Comparison of ENCODE assay signal across 2 cellular contexts in the genomic region with DNA sequence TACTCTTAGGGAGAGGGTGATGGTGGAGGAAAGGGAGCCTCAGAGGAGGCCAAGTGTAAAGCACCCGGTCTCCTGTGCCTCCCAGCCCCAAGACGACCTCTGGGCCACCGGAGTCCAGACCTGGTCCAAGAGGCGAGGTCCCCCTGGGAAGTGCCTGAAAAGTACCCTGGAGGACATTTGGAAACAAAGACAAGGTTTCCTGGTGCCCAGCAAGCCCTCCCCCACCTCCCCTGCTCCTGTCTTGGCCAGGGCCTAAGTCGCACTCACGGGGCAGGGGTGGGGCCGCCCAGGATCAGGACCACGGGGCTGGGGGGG.
TF ChIP-seq lines count a peak whose summit lies in the region.

No MANE protein-coding gene starts in this region.

TF ChIP-seq in SK-N-SH, 30 proteins besides CTCF, POLR2A, EP300 and RAD21 (continued from another document):
- TF ChIP-seq, protein P1, sequence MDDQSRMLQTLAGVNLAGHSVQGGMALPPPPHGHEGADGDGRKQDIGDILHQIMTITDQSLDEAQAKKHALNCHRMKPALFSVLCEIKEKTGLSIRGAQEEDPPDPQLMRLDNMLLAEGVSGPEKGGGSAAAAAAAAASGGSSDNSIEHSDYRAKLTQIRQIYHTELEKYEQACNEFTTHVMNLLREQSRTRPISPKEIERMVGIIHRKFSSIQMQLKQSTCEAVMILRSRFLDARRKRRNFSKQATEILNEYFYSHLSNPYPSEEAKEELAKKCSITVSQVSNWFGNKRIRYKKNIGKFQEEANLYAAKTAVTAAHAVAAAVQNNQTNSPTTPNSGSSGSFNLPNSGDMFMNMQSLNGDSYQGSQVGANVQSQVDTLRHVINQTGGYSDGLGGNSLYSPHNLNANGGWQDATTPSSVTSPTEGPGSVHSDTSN (IDR thresholded peaks at IDR 0.05): no peak
- TF ChIP-seq NRF1 (IDR thresholded peaks at IDR 0.05; ENCODE audit: low read depth, low read length): no peak
- no peak for TF ChIP-seq MEF2A (IDR thresholded peaks at IDR 0.05; ENCODE audit: borderline replicate concordance, low read depth)
- TF ChIP-seq MXI1 (IDR thresholded peaks at IDR 0.05; ENCODE audit: low read depth, low read length): no peak
- no peak for TF ChIP-seq TAF1 (IDR thresholded peaks at IDR 0.05; ENCODE audit: borderline replicate concordance, low read depth, low read length)
- TF ChIP-seq GATA2 (CRISPR knock-in tag; IDR thresholded peaks at IDR 0.05): no peak
- TF ChIP-seq, protein P2, sequence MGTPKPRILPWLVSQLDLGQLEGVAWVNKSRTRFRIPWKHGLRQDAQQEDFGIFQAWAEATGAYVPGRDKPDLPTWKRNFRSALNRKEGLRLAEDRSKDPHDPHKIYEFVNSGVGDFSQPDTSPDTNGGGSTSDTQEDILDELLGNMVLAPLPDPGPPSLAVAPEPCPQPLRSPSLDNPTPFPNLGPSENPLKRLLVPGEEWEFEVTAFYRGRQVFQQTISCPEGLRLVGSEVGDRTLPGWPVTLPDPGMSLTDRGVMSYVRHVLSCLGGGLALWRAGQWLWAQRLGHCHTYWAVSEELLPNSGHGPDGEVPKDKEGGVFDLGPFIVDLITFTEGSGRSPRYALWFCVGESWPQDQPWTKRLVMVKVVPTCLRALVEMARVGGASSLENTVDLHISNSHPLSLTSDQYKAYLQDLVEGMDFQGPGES (IDR thresholded peaks at IDR 0.05; ENCODE audit: low read depth, low read length): no peak
- no peak for TF ChIP-seq SMC3 (IDR thresholded peaks at IDR 0.05; ENCODE audit: low read depth, low read length)
- TF ChIP-seq POLR2AphosphoS5 (IDR thresholded peaks at IDR 0.05; ENCODE audit: low read depth, low read length): no peak
- TF ChIP-seq ELF1 (IDR thresholded peaks at IDR 0.05): no peak

TF ChIP-seq in SK-N-SH treated with all-trans-retinoic acid at 6 μM for 48 hours, 23 proteins besides CTCF, POLR2A, EP300 and RAD21 (continued from another document):
- TF ChIP-seq, protein P3, sequence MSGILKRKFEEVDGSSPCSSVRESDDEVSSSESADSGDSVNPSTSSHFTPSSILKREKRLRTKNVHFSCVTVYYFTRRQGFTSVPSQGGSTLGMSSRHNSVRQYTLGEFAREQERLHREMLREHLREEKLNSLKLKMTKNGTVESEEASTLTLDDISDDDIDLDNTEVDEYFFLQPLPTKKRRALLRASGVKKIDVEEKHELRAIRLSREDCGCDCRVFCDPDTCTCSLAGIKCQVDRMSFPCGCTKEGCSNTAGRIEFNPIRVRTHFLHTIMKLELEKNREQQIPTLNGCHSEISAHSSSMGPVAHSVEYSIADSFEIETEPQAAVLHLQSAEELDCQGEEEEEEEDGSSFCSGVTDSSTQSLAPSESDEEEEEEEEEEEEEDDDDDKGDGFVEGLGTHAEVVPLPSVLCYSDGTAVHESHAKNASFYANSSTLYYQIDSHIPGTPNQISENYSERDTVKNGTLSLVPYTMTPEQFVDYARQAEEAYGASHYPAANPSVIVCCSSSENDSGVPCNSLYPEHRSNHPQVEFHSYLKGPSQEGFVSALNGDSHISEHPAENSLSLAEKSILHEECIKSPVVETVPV (CRISPR knock-in tag; IDR thresholded peaks at IDR 0.05): no peak
- TF ChIP-seq TSHZ2 (CRISPR knock-in tag; IDR thresholded peaks at IDR 0.05): no peak
- no peak for TF ChIP-seq ZNF565 (CRISPR knock-in tag; conservative IDR thresholded peaks at IDR 0.05; ENCODE audit: low read depth)
- TF ChIP-seq ZNF70 (CRISPR knock-in tag; IDR thresholded peaks at IDR 0.05): no peak
- TF ChIP-seq BACH2 (CRISPR knock-in tag; IDR thresholded peaks at IDR 0.05; ENCODE audit: borderline replicate concordance): no peak
- no peak for TF ChIP-seq TCF4 (CRISPR knock-in tag; IDR thresholded peaks at IDR 0.05; ENCODE audit: borderline replicate concordance)
TF ChIP-seq in SK-N-SH treated with all-trans-retinoic acid at 6 μM for 48 hours: peak in this region for 0.
